29 cellular contexts compared by ENCODE assay signal in the genomic region with DNA sequence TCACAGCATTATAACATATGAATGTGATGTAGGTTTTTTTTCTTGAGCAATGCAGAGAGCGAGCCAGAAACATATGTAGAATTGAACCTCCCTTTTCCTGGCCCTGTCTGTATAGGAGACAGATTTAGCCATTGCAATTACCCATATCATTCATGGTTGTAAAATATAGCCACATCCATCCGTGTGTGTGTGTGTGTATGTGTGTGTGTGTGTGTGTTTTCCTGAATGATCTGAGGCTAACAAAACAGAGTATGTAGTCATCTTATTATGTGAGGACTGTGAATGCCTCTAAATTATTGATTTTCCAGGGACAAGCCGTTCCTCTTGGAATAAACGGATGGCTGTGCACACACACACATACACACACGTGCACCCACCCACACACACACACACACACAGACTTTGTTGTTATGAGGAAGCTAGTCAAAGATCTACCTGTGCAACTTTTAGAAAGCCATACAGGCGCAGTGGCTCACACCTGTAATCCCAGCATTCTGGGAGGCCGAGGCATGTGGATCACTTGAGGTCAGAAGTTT.
"Had no signal": no experiment of that assay in that cellular context is flagged by ENCODE, and none has a peak within 500 bp of the region (broad histone marks: within the 10 kb centered on the region; RNA-seq: fewer than 3 reads in every experiment).

No MANE protein-coding gene starts in this region.

- H3K9me3 ChIP-seq: neutrophil, vagina had no signal

- H3K27ac Mint-ChIP-seq: activated CD4-positive, alpha-beta memory T cell treated with anti-CD3 and anti-CD28 coated beads for 36 hours; activated naive CD4-positive, alpha-beta T cell treated with anti-CD3 and anti-CD28 coated beads, Interleukin-2, amount 10 ng/mL, durations not matched to agents 7 days and 5 days; activated naive CD8-positive, alpha-beta T cell treated with anti-CD3 and anti-CD28 coated beads, Interleukin-2, amount 10 ng/mL, durations not matched to agents 7 days and 5 days; activated T-helper 1 cell treated with anti-CD3 and anti-CD28 coated beads, Interleukin-12 subunit alpha, Interleukin-12 subunit beta, Interleukin-2, Interleukin-4 antibody, amounts not matched to agents 30 ng/mL and 10 ng/mL and 1 ng/mL, durations not matched to agents 14 hours and 24 hours and 36 hours; endodermal cell; mesothelial cell of epicardium; stimulated activated memory B cell treated with anti-CD40 and anti-IgM and Interleukin-4, amounts not matched to agents 10 μg/mL and 1 μg/mL and 100 μg/mL, for 72 hours; stimulated activated naive CD8-positive, alpha-beta T cell treated with anti-CD3 and anti-CD28 coated beads, Interleukin-15, amount 100 ng/mL, for 72 hours had no signal

- H3K4me1 ChIP-seq: sigmoid colon, upper lobe of left lung had no signal

- DNase-seq: activated CD4-positive, alpha-beta memory T cell treated with anti-CD3 and anti-CD28 coated beads for 36 hours; activated CD4-positive, alpha-beta T cell treated with anti-CD3 and anti-CD28 coated beads for 48 hours; activated CD8-positive, alpha-beta memory T cell treated with anti-CD3 and anti-CD28 coated beads, Interleukin-2, amount 50 U/mL, for 4 hours; activated effector memory CD4-positive, alpha-beta T cell treated with anti-CD3 and anti-CD28 coated beads, Interleukin-2, amount 50 U/mL, for 16 hours; activated naive CD4-positive, alpha-beta T cell treated with anti-CD3 and anti-CD28 coated beads, Interleukin-2, amount 10 ng/mL, durations not matched to agents 7 days and 5 days; activated naive CD8-positive, alpha-beta T cell treated with anti-CD3 and anti-CD28 coated beads, Interleukin-2, amount 10 ng/mL, durations not matched to agents 7 days and 5 days; activated T-cell treated with anti-CD3 and anti-CD28 coated beads, Interleukin-2, amount 50 U/mL, for 1 hour; caudate nucleus; cortex of kidney; endodermal cell; head of caudate nucleus; hippocampal formation; left cardiac atrium; naive thymus-derived CD8-positive, alpha-beta T cell; sigmoid colon; small intestine; stimulated activated CD4-positive, alpha-beta T cell treated with anti-CD3 and anti-CD28 coated beads, Interleukin-4, amount 100 ng/mL, for 4 hours; stimulated activated CD8-positive, alpha-beta memory T cell treated with anti-CD3 and anti-CD28 coated beads, Interleukin-4, amount 100 ng/mL, for 48 hours; stimulated activated naive CD8-positive, alpha-beta T cell treated with anti-CD3 and anti-CD28 coated beads, Interleukin-15, amount 100 ng/mL, for 72 hours; substantia nigra; upper lobe of left lung; WERI-Rb-1 had no signal

- ATAC-seq: activated CD4-positive, CD25-positive, alpha-beta regulatory T cell treated with anti-CD3 and anti-CD28 coated beads, Interleukin-2, amount 50 U/mL, for 24 hours; esophagus mucosa; left cardiac atrium; naive thymus-derived CD8-positive, alpha-beta T cell; stimulated activated memory B cell treated with anti-CD40 and anti-IgM and Interleukin-4, amounts not matched to agents 10 μg/mL and 1 μg/mL and 100 μg/mL, for 72 hours had no signal

- H3K4me3 ChIP-seq: sigmoid colon, upper lobe of left lung, vagina had no signal

- H3K9me3 Mint-ChIP-seq: activated naive CD4-positive, alpha-beta T cell treated with anti-CD3 and anti-CD28 coated beads, Interleukin-2, amount 10 ng/mL, durations not matched to agents 7 days and 5 days; activated naive CD8-positive, alpha-beta T cell treated with anti-CD3 and anti-CD28 coated beads, Interleukin-2, amount 10 ng/mL, durations not matched to agents 7 days and 5 days; activated T-helper 1 cell treated with anti-CD3 and anti-CD28 coated beads, Interleukin-12 subunit alpha, Interleukin-12 subunit beta, Interleukin-2, Interleukin-4 antibody, amounts not matched to agents 30 ng/mL and 10 ng/mL and 1 ng/mL, durations not matched to agents 14 hours and 24 hours and 36 hours had no signal

- H3K27me3 ChIP-seq: neutrophil, sigmoid colon, vagina had no signal

- H3K4me1 Mint-ChIP-seq: activated naive CD4-positive, alpha-beta T cell treated with anti-CD3 and anti-CD28 coated beads, Interleukin-2, amount 10 ng/mL, durations not matched to agents 7 days and 5 days; activated naive CD8-positive, alpha-beta T cell treated with anti-CD3 and anti-CD28 coated beads, Interleukin-2, amount 10 ng/mL, durations not matched to agents 7 days and 5 days; naive thymus-derived CD8-positive, alpha-beta T cell; stimulated activated memory B cell treated with anti-CD40 and anti-IgM and Interleukin-4, amounts not matched to agents 10 μg/mL and 1 μg/mL and 100 μg/mL, for 72 hours had no signal

- H3K36me3 ChIP-seq: neutrophil, sigmoid colon, upper lobe of left lung, vagina, WERI-Rb-1 had no signal

- H3K27ac ChIP-seq: neutrophil, sigmoid colon, upper lobe of left lung, vagina, WERI-Rb-1 had no signal

- H3K4me3 Mint-ChIP-seq: activated CD4-positive, alpha-beta memory T cell treated with anti-CD3 and anti-CD28 coated beads for 36 hours; activated naive CD4-positive, alpha-beta T cell treated with anti-CD3 and anti-CD28 coated beads, Interleukin-2, amount 10 ng/mL, durations not matched to agents 7 days and 5 days; activated naive CD8-positive, alpha-beta T cell treated with anti-CD3 and anti-CD28 coated beads, Interleukin-2, amount 10 ng/mL, durations not matched to agents 7 days and 5 days; activated T-helper 1 cell treated with anti-CD3 and anti-CD28 coated beads, Interleukin-12 subunit alpha, Interleukin-12 subunit beta, Interleukin-2, Interleukin-4 antibody, amounts not matched to agents 30 ng/mL and 10 ng/mL and 1 ng/mL, durations not matched to agents 14 hours and 24 hours and 36 hours; endodermal cell; mesothelial cell of epicardium; naive thymus-derived CD8-positive, alpha-beta T cell; stimulated activated memory B cell treated with anti-CD40 and anti-IgM and Interleukin-4, amounts not matched to agents 10 μg/mL and 1 μg/mL and 100 μg/mL, for 72 hours; stimulated activated naive CD8-positive, alpha-beta T cell treated with anti-CD3 and anti-CD28 coated beads, Interleukin-15, amount 100 ng/mL, for 72 hours had no signal

- H3K36me3 Mint-ChIP-seq: activated CD4-positive, alpha-beta memory T cell treated with anti-CD3 and anti-CD28 coated beads for 36 hours; activated naive CD4-positive, alpha-beta T cell treated with anti-CD3 and anti-CD28 coated beads, Interleukin-2, amount 10 ng/mL, durations not matched to agents 7 days and 5 days; activated naive CD8-positive, alpha-beta T cell treated with anti-CD3 and anti-CD28 coated beads, Interleukin-2, amount 10 ng/mL, durations not matched to agents 7 days and 5 days; mesothelial cell of epicardium had no signal
